Comparison of ENCODE assay signal across 1 cellular context in genomic region chr4:110629214-110629754, GRCh38.
TF ChIP-seq lines count a peak whose summit lies in the region.

No MANE protein-coding gene starts in this region.

TF ChIP-seq in GM23338, 12 proteins besides CTCF, POLR2A, EP300 and RAD21 (continued from another document):
- TF ChIP-seq, protein P1, sequence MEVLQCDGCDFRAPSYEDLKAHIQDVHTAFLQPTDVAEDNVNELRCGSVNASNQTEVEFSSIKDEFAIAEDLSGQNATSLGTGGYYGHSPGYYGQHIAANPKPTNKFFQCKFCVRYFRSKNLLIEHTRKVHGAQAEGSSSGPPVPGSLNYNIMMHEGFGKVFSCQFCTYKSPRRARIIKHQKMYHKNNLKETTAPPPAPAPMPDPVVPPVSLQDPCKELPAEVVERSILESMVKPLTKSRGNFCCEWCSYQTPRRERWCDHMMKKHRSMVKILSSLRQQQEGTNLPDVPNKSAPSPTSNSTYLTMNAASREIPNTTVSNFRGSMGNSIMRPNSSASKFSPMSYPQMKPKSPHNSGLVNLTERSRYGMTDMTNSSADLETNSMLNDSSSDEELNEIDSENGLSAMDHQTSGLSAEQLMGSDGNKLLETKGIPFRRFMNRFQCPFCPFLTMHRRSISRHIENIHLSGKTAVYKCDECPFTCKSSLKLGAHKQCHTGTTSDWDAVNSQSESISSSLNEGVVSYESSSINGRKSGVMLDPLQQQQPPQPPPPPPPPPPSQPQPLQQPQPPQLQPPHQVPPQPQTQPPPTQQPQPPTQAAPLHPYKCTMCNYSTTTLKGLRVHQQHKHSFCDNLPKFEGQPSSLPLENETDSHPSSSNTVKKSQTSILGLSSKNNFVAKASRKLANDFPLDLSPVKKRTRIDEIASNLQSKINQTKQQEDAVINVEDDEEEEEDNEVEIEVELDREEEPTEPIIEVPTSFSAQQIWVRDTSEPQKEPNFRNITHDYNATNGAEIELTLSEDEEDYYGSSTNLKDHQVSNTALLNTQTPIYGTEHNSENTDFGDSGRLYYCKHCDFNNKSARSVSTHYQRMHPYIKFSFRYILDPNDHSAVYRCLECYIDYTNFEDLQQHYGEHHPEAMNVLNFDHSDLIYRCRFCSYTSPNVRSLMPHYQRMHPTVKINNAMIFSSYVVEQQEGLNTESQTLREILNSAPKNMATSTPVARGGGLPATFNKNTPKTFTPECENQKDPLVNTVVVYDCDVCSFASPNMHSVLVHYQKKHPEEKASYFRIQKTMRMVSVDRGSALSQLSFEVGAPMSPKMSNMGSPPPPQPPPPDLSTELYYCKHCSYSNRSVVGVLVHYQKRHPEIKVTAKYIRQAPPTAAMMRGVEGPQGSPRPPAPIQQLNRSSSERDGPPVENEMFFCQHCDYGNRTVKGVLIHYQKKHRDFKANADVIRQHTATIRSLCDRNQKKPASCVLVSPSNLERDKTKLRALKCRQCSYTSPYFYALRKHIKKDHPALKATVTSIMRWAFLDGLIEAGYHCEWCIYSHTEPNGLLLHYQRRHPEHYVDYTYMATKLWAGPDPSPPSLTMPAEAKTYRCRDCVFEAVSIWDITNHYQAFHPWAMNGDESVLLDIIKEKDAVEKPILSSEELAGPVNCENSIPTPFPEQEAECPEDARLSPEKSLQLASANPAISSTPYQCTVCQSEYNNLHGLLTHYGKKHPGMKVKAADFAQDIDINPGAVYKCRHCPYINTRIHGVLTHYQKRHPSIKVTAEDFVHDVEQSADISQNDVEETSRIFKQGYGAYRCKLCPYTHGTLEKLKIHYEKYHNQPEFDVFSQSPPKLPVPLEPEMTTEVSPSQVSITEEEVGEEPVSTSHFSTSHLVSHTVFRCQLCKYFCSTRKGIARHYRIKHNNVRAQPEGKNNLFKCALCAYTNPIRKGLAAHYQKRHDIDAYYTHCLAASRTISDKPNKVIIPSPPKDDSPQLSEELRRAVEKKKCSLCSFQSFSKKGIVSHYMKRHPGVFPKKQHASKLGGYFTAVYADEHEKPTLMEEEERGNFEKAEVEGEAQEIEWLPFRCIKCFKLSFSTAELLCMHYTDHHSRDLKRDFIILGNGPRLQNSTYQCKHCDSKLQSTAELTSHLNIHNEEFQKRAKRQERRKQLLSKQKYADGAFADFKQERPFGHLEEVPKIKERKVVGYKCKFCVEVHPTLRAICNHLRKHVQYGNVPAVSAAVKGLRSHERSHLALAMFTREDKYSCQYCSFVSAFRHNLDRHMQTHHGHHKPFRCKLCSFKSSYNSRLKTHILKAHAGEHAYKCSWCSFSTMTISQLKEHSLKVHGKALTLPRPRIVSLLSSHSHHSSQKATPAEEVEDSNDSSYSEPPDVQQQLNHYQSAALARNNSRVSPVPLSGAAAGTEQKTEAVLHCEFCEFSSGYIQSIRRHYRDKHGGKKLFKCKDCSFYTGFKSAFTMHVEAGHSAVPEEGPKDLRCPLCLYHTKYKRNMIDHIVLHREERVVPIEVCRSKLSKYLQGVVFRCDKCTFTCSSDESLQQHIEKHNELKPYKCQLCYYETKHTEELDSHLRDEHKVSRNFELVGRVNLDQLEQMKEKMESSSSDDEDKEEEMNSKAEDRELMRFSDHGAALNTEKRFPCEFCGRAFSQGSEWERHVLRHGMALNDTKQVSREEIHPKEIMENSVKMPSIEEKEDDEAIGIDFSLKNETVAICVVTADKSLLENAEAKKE (CRISPR knock-in tag; IDR thresholded peaks at IDR 0.05) = no peak
- no peak for TF ChIP-seq JUNB (IDR thresholded peaks at IDR 0.05; ENCODE audit: unreplicated experiment)
- no peak for TF ChIP-seq EZH2phosphoT487 (IDR thresholded peaks at IDR 0.05; ENCODE audit: unreplicated experiment)
- TF ChIP-seq CREB1 (CRISPR knock-in tag; IDR thresholded peaks at IDR 0.05; ENCODE audit: low read depth) = no peak
- TF ChIP-seq POLR2AphosphoS5 (IDR thresholded peaks at IDR 0.05; ENCODE audit: low read depth) = no peak
- TF ChIP-seq NANOG (IDR thresholded peaks at IDR 0.05; ENCODE audit: borderline replicate concordance) = no peak
- TF ChIP-seq ETS1 (IDR thresholded peaks at IDR 0.05) = no peak
- no peak for TF ChIP-seq ZNF114 (CRISPR knock-in tag; IDR thresholded peaks at IDR 0.05)
TF ChIP-seq in GM23338: peak in this region for 0.
